17 cellular contexts compared by ENCODE assay signal in genomic region chr19:16467581-16467980, GRCh38. TPM values are rescaled to one million over a fixed set of nuclear protein-coding genes. Genes with fewer than 3 reads are reported as not detected.
A peak's percentile ranks its signal among the peaks of the same experiment; 100 is the strongest.
DNase-seq lines count a peak whose midpoint lies in the region; ATAC-seq and TF ChIP-seq lines count a peak whose summit lies in the region.
"Had no signal": no experiment of that assay in that cellular context is flagged by ENCODE, and none has a peak within 500 bp of the region (broad histone marks: within the 10 kb centered on the region; RNA-seq: fewer than 3 reads in every experiment).

No MANE protein-coding gene starts in this region.

- DNase-seq in GM23338 (ENCODE audit: low spot score) = no peak
- DNase-seq in amygdala (lab: John Stamatoyannopoulos, UW) = peak in 29 of 56 donors; percentile 5 to 81 (median 37)
- no peak for DNase-seq in right atrium auricular region (ENCODE audit: low spot score)
- no peak for DNase-seq in trophoblast cell
- no peak for DNase-seq in NCI-H510A (lab: John Stamatoyannopoulos, UW)
- no peak for DNase-seq in activated CD4-positive, alpha-beta T cell treated with anti-CD3 and anti-CD28 coated beads, Interleukin-2, amount 50 U/mL, for 4 hours
- no peak for DNase-seq in activated CD4-positive, alpha-beta memory T cell treated with anti-CD3 and anti-CD28 coated beads for 36 hours
- DNase-seq: activated CD8-positive, alpha-beta memory T cell treated with anti-CD3 and anti-CD28 coated beads, Interleukin-2, amount 50 U/mL, for 4 hours; activated naive CD4-positive, alpha-beta T cell treated with anti-CD3 and anti-CD28 coated beads, Interleukin-2, amount 50 U/mL, for 16 hours; BE2C; DMS53; kidney; NCI-H1436; NCI-H226; stimulated activated CD4-positive, alpha-beta T cell treated with anti-CD3 and anti-CD28 coated beads, Interleukin-4, amount 100 ng/mL, for 4 hours had no signal

- peaks cover 16% of the 10 kb centered on the region for H3K27me3 Mint-ChIP-seq in GM23338 (ENCODE audit: insufficient read depth, low read depth, poor library complexity)
- H3K27me3 Mint-ChIP-seq in activated CD4-positive, alpha-beta memory T cell treated with anti-CD3 and anti-CD28 coated beads for 36 hours = no peaks in the 10 kb centered on the region

- H3K79me2 ChIP-seq in GM23338 (replicated peaks; ENCODE audit: insufficient read depth) (peaks cover 87% of the 10 kb centered on the region), trophoblast cell (ENCODE audit: control insufficient read depth, insufficient read depth, low read length, poor library complexity) (peaks cover 17% of the 10 kb centered on the region)

- no peak overlapping the region for H3K18ac ChIP-seq in trophoblast cell (ENCODE audit: low read length)

- H2BK120ac ChIP-seq in trophoblast cell (ENCODE audit: insufficient read depth, low read length, poor library complexity) = no peak overlapping the region

- no peak overlapping the region for H2AK5ac ChIP-seq in trophoblast cell (ENCODE audit: low read length)

- H3K4me1 ChIP-seq in GM23338 (ENCODE audit: insufficient read depth) (peaks cover 16% of the 10 kb centered on the region), right atrium auricular region (peaks cover 0 to 84% of the 10 kb centered on the region in 2 donors), trophoblast cell (ENCODE audit: control insufficient read depth in 1 of 2, insufficient read depth in 2 of 2, low read length in 2 of 2) (peaks cover 23 to 33% of the 10 kb centered on the region in 2 experiments)

- no peaks in the 10 kb centered on the region for H3F3A ChIP-seq in GM23338 (replicated peaks; ENCODE audit: low read depth)

- no peak overlapping the region for H2BK5ac ChIP-seq in trophoblast cell (ENCODE audit: low read depth, low read length, poor library complexity)

- CTCF ChIA-PET in activated CD4-positive, alpha-beta memory T cell treated with anti-CD3 and anti-CD28 coated beads for 36 hours (lab: Charles Lee) = interaction anchor here (0.5 to 1.1 kb wide), 2 partner anchors 29 to 198 kb away, joined by 3 to 4 read pairs; partner anchors contain the start of genes C19orf44 and CALR3

- H2AFZ ChIP-seq in GM23338 = no peak overlapping the region
- H2AFZ ChIP-seq in trophoblast cell (ENCODE audit: insufficient read depth, low read length, poor library complexity) = no peak overlapping the region

- H3K9me3 ChIP-seq in right atrium auricular region = no peaks in the 10 kb centered on the region
- H3K9me3 ChIP-seq in trophoblast cell (ENCODE audit: insufficient read depth, low read depth, low read length) = peaks cover 1% of the 10 kb centered on the region
- H3K9me3 ChIP-seq: BE2C had no signal

- no peak overlapping the region for H3K23ac ChIP-seq in trophoblast cell (ENCODE audit: low read length)

- H3K9me2 ChIP-seq in GM23338 (ENCODE audit: insufficient read depth) = no peaks in the 10 kb centered on the region

- H2BK12ac ChIP-seq in trophoblast cell (ENCODE audit: low read length) = no peak overlapping the region

- H3K4me1 Mint-ChIP-seq in GM23338 = peaks cover 43% of the 10 kb centered on the region
- H3K4me1 Mint-ChIP-seq in activated CD4-positive, alpha-beta memory T cell treated with anti-CD3 and anti-CD28 coated beads for 36 hours (ENCODE audit: low read depth) = peaks cover 45% of the 10 kb centered on the region

- H3K4ac ChIP-seq in trophoblast cell (ENCODE audit: low read depth, low read length) = peak overlapping the region; percentile 16

- no peak for ATAC-seq in GM23338
- no peak for ATAC-seq in HG03439 (IDR thresholded peaks at IDR 0.05; ENCODE audit: unreplicated experiment)

- no peak overlapping the region for H3K14ac ChIP-seq in trophoblast cell (ENCODE audit: low read length)

- intact Hi-C loops in activated CD4-positive, alpha-beta memory T cell treated with anti-CD3 and anti-CD28 coated beads for 36 hours (cut with micrococcal nuclease) = no loop called here

- H3K4me3 ChIP-seq in GM23338 = no peak overlapping the region
- H3K4me3 ChIP-seq in right atrium auricular region = no peak overlapping the region
- no peak overlapping the region for H3K4me3 ChIP-seq in trophoblast cell (ENCODE audit: low read depth, low read length)

- no peak overlapping the region for H4K12ac ChIP-seq in trophoblast cell (ENCODE audit: low read depth, low read length)

- no peaks in the 10 kb centered on the region for H3K9me3 Mint-ChIP-seq in GM23338
- H3K9me3 Mint-ChIP-seq in activated CD4-positive, alpha-beta memory T cell treated with anti-CD3 and anti-CD28 coated beads for 36 hours = no peaks in the 10 kb centered on the region

- no CpG with 5 or more reads among the region's 6 CpGs for WGBS in trophoblast cell (ENCODE audit: extremely low coverage, insufficient coverage, insufficient read length)

- H3K27ac Mint-ChIP-seq in GM23338 = peak overlapping the region; percentile 15
- no peak overlapping the region for H3K27ac Mint-ChIP-seq in activated CD4-positive, alpha-beta memory T cell treated with anti-CD3 and anti-CD28 coated beads for 36 hours

- peaks cover 4% of the 10 kb centered on the region; the same call in 2 of the 3 replicates for H3K36me3 Mint-ChIP-seq in GM23338 (ENCODE audit: low read depth)
- H3K36me3 Mint-ChIP-seq in activated CD4-positive, alpha-beta memory T cell treated with anti-CD3 and anti-CD28 coated beads for 36 hours = no peaks in the 10 kb centered on the region

- no peak for TF ChIP-seq CTCF in GM23338 (conservative IDR thresholded peaks at IDR 0.05; ENCODE audit: low read depth in 2 of 2)
- TF ChIP-seq CTCF in right atrium auricular region (IDR thresholded peaks at IDR 0.05) = no peak

- H4K8ac ChIP-seq in trophoblast cell (ENCODE audit: low read depth, low read length) = no peak overlapping the region

- H3K4me3 Mint-ChIP-seq in GM23338 = no peak overlapping the region
- H3K4me3 Mint-ChIP-seq in activated CD4-positive, alpha-beta memory T cell treated with anti-CD3 and anti-CD28 coated beads for 36 hours = no peak overlapping the region

- peaks cover 10% of the 10 kb centered on the region for H3K79me1 ChIP-seq in trophoblast cell (ENCODE audit: low read length)

- H3K27me3 ChIP-seq in GM23338 (ENCODE audit: insufficient read depth) (no peaks in the 10 kb centered on the region), right atrium auricular region (no peaks in the 10 kb centered on the region), trophoblast cell (ENCODE audit: insufficient read depth, low read length) (no peaks in the 10 kb centered on the region)
- H3K27me3 ChIP-seq: BE2C had no signal

- no peak overlapping the region for H3K9ac ChIP-seq in trophoblast cell (ENCODE audit: low read length)

- H3K27ac ChIP-seq in GM23338 (ENCODE audit: low read depth) (peak overlapping the region; percentile 69; the same call in 1 of the 2 replicates), right atrium auricular region (peak overlapping the region; percentile 93 to 95), trophoblast cell (ENCODE audit: low read depth, low read length) (no peak overlapping the region)

- H3K36me3 ChIP-seq in GM23338 (ENCODE audit: insufficient read depth) (no peaks in the 10 kb centered on the region), right atrium auricular region (no peaks in the 10 kb centered on the region), trophoblast cell (ENCODE audit: control insufficient read depth in 1 of 2, insufficient read depth in 2 of 2, low read length in 2 of 2) (peaks cover 0 to 3% of the 10 kb centered on the region in 2 experiments)
- H3K36me3 ChIP-seq: BE2C had no signal

- H3K4me2 ChIP-seq in GM23338 = no peak overlapping the region
- no peak overlapping the region for H3K4me2 ChIP-seq in trophoblast cell (ENCODE audit: low read length)

- H4K20me1 ChIP-seq in GM23338 (replicated peaks; ENCODE audit: insufficient read depth) = peaks cover 45% of the 10 kb centered on the region

- POLR2A ChIA-PET in activated CD4-positive, alpha-beta memory T cell treated with anti-CD3 and anti-CD28 coated beads for 36 hours (lab: Charles Lee) = interaction anchor here (0.6 kb wide), 1 partner anchor 75 kb away, joined by 3 read pairs; no protein-coding TSS in a partner anchor

- no peak overlapping the region for H4K91ac ChIP-seq in trophoblast cell (ENCODE audit: low read depth, low read length)

TF ChIP-seq in GM23338, 12 proteins besides CTCF, POLR2A, EP300 and RAD21 (continues in another document):
- TF ChIP-seq EZH2phosphoT487 (IDR thresholded peaks at IDR 0.05; ENCODE audit: unreplicated experiment) (no peak), ETS1 (IDR thresholded peaks at IDR 0.05) (no peak), STAT1 (IDR thresholded peaks at IDR 0.05; ENCODE audit: unreplicated experiment) (no peak), NANOG (IDR thresholded peaks at IDR 0.05; ENCODE audit: borderline replicate concordance) (no peak), POLR2AphosphoS5 (IDR thresholded peaks at IDR 0.05; ENCODE audit: low read depth) (no peak), EZH2 (IDR thresholded peaks at IDR 0.05; ENCODE audit: low read depth, unreplicated experiment) (no peak), ZNF114 (CRISPR knock-in tag; IDR thresholded peaks at IDR 0.05) (no peak)

RNA-seq across cellular contexts. Expression of gene EPS15L1, which starts 4.2 kb away (rescaled TPM):
- total RNA-seq in GM23338 (2014; rRNA removed; shearing (Covaris generic)) = 23.9 and 25.7 TPM in 2 replicates
- 31.3 and 32.5 TPM in 2 replicates for polyA plus RNA-seq in GM23338 (2016; fragmentation: Nextera tagmentation; extraction: Ambion mirVana)
- 10 to 100 TPM; 24.0 to 27.4 TPM for total RNA-seq in right atrium auricular region
- 18.1 and 19.9 TPM in 2 replicates for polyA plus RNA-seq in trophoblast cell (2013)
- 10 to 100 TPM; 25.9 to 27.3 TPM for total RNA-seq in activated CD4-positive, alpha-beta memory T cell treated with anti-CD3 and anti-CD28 coated beads for 36 hours

RNA-seq across cellular contexts. Expression of gene CALR3, which starts 28.4 kb away (rescaled TPM):
- 0.66 TPM in 1 of 2 replicates, not detected in the other for total RNA-seq in GM23338 (2014; rRNA removed; shearing (Covaris generic))
- 0.42 and 0.73 TPM in 2 replicates for polyA plus RNA-seq in GM23338 (2016; fragmentation: Nextera tagmentation; extraction: Ambion mirVana)
- not detected for total RNA-seq in right atrium auricular region
- 0.12 and 0.25 TPM in 2 replicates for polyA plus RNA-seq in trophoblast cell (2013)
- total RNA-seq in activated CD4-positive, alpha-beta memory T cell treated with anti-CD3 and anti-CD28 coated beads for 36 hours = not detected
- total RNA-seq: glomerular endothelial cell, kidney had no signal

RNA-seq across cellular contexts. Expression of gene C19orf44, which starts 28.6 kb away (rescaled TPM):
- total RNA-seq in GM23338 (2014; rRNA removed; shearing (Covaris generic)) = 4.0 and 5.9 TPM in 2 replicates
- 1.5 and 2.5 TPM in 2 replicates for polyA plus RNA-seq in GM23338 (2016; fragmentation: Nextera tagmentation; extraction: Ambion mirVana)
- 1 to 10 TPM; 2.3 to 6.0 TPM for total RNA-seq in right atrium auricular region
- 2.6 and 2.7 TPM in 2 replicates for polyA plus RNA-seq in trophoblast cell (2013)
- 1 to 10 TPM; 2.2 to 2.6 TPM for total RNA-seq in activated CD4-positive, alpha-beta memory T cell treated with anti-CD3 and anti-CD28 coated beads for 36 hours

Comparison
In these comparisons a context has a peak if more than half of its experiments do, and no peak if none do; other contexts are left out.
1. DNase-seq: peak in amygdala (29 of 56); none in GM23338 (single experiment), right atrium auricular region (single experiment), trophoblast cell (0 of 2), NCI-H510A (single experiment), activated CD4-positive, alpha-beta T cell treated with anti-CD3 and anti-CD28 coated beads, Interleukin-2, amount 50 U/mL, for 4 hours (0 of 2) and activated CD4-positive, alpha-beta memory T cell treated with anti-CD3 and anti-CD28 coated beads for 36 hours (single experiment).